Comparison of ENCODE assay signal across 8 cellular contexts in the genomic region with DNA sequence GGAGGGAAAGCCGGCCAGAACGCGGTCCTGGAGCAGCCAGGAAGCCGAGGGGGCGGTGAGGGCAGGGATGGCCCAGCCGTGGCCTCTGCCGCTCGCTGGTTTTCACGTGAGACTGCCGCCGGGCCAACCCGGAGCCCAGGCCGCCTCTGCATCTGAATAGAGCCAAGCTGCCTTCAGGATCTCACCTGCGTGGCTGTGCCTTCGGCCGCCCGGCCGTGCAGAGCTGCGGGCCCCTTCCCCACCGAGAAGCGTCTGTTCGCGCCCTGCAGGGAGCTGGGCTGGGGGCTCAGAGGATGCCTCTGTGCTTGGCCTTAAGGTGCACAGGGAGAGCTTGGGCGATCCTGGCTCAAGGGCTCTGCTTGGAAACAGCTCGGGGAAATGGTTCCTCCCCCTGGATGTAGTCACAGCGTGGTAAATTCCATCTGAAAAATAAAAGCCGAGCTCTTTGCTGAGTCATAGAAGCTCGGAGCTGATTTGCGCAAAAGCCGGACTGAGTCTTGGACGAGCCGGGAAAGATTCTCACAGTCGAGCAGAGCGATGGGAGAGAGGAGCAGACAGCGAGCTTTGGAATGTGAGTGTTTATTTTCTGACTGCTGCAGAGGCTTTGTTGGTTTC. TPM values are rescaled to one million over a fixed set of nuclear protein-coding genes. Genes with fewer than 3 reads are reported as not detected.
DNase-seq lines count a peak whose midpoint lies in the region; ATAC-seq and TF ChIP-seq lines count a peak whose summit lies in the region.

TSS of gene JAKMIP3 (plus strand) at position 456 of the 615 bp plus-strand sequence. CDS start 38,863 bp downstream, outside the sequence.

- DNase-seq in COLO829 (ENCODE audit: low spot score) (peak; percentile 12), NCI-H526 (lab: John Stamatoyannopoulos, UW) (peak; percentile 43 to 70), dermis microvascular lymphatic vessel endothelial cell (ENCODE audit: low read depth in 2 of 2) (peak; percentile 32 to 55), left lobe of liver (ENCODE audit: low spot score) (peak; percentile 48), Karpas-422 (no peak), CD14-positive monocyte (ENCODE audit: low spot score) (no peak)
- DNase-seq in stimulated activated effector memory CD8-positive, alpha-beta T cell treated with anti-CD3 and anti-CD28 coated beads, Interleukin-12 subunit alpha, Interleukin-12 subunit beta, amount 100 ng/mL, for 72 hours (ENCODE audit: low spot score in 2 of 2): peak in 1 of 2 donors; percentile 42

- no peak within 1 kb of the TSS for H3K4me2 ChIP-seq in Karpas-422 (ENCODE audit: low read depth, low read length, poor library complexity, severe bottlenecking)

- ATAC-seq in left lobe of liver: peak; percentile 88
- ATAC-seq in stimulated activated effector memory CD8-positive, alpha-beta T cell treated with anti-CD3 and anti-CD28 coated beads, Interleukin-12 subunit alpha, Interleukin-12 subunit beta, amount 100 ng/mL, for 72 hours: no peak
- no peak for ATAC-seq in GM21786 (IDR thresholded peaks at IDR 0.05; ENCODE audit: unreplicated experiment)

- no peak for TF ChIP-seq CTCF in CD14-positive monocyte (IDR thresholded peaks at IDR 0.05)

- H3K36me3 ChIP-seq in Karpas-422 (ENCODE audit: insufficient read depth, low read length): no peaks in the 10 kb centered on the region

- H2AFZ ChIP-seq in Karpas-422 (ENCODE audit: low read length): no peak within 1 kb of the TSS

- peaks cover 6% of the 10 kb centered on the region for H3K4me1 Mint-ChIP-seq in stimulated activated effector memory CD8-positive, alpha-beta T cell treated with anti-CD3 and anti-CD28 coated beads, Interleukin-12 subunit alpha, Interleukin-12 subunit beta, amount 100 ng/mL, for 72 hours
- peaks cover 5% of the 10 kb centered on the region for H3K4me1 Mint-ChIP-seq in CD14-positive monocyte

- no peaks in the 10 kb centered on the region for H3K4me1 ChIP-seq in Karpas-422 (ENCODE audit: low read length)

- no peak within 1 kb of the TSS for H3K4me3 ChIP-seq in Karpas-422 (ENCODE audit: low read length)

- peaks cover 26 to 29% (median 27%) of the 10 kb centered on the region in 3 donors for H3K27me3 Mint-ChIP-seq in CD14-positive monocyte (ENCODE audit: low read depth in 3 of 3)

- intact Hi-C loops in CD14-positive monocyte (cut with micrococcal nuclease): no loop called here

- H3K27ac ChIP-seq in Karpas-422 (ENCODE audit: low read length): no peak within 1 kb of the TSS

- H3K27ac Mint-ChIP-seq in stimulated activated effector memory CD8-positive, alpha-beta T cell treated with anti-CD3 and anti-CD28 coated beads, Interleukin-12 subunit alpha, Interleukin-12 subunit beta, amount 100 ng/mL, for 72 hours: peak within 1 kb of the TSS; percentile 63
- no peak within 1 kb of the TSS for H3K27ac Mint-ChIP-seq in CD14-positive monocyte

- no peaks in the 10 kb centered on the region for H3K36me3 Mint-ChIP-seq in stimulated activated effector memory CD8-positive, alpha-beta T cell treated with anti-CD3 and anti-CD28 coated beads, Interleukin-12 subunit alpha, Interleukin-12 subunit beta, amount 100 ng/mL, for 72 hours
- no peaks in the 10 kb centered on the region for H3K36me3 Mint-ChIP-seq in CD14-positive monocyte

- no peak within 1 kb of the TSS for H3K9ac ChIP-seq in Karpas-422 (ENCODE audit: low read length)

- no peaks in the 10 kb centered on the region for H3K9me3 Mint-ChIP-seq in stimulated activated effector memory CD8-positive, alpha-beta T cell treated with anti-CD3 and anti-CD28 coated beads, Interleukin-12 subunit alpha, Interleukin-12 subunit beta, amount 100 ng/mL, for 72 hours
- H3K9me3 Mint-ChIP-seq in CD14-positive monocyte: peaks cover 0 to 8% (median 2%) of the 10 kb centered on the region in 7 donors

- no peaks in the 10 kb centered on the region for H3K9me2 ChIP-seq in Karpas-422 (replicated peaks; ENCODE audit: insufficient read depth, low read length)

- H4K20me1 ChIP-seq in Karpas-422 (ENCODE audit: insufficient read depth, low read depth, low read length): no peaks in the 10 kb centered on the region

- H3K27me3 ChIP-seq in Karpas-422 (ENCODE audit: low read length): no peaks in the 10 kb centered on the region

- no peaks in the 10 kb centered on the region for H3K79me2 ChIP-seq in Karpas-422 (ENCODE audit: low read length)

- no peaks in the 10 kb centered on the region for H3K9me3 ChIP-seq in Karpas-422 (ENCODE audit: low read length)

- peak within 1 kb of the TSS; percentile 57 for H3K4me3 Mint-ChIP-seq in stimulated activated effector memory CD8-positive, alpha-beta T cell treated with anti-CD3 and anti-CD28 coated beads, Interleukin-12 subunit alpha, Interleukin-12 subunit beta, amount 100 ng/mL, for 72 hours
- H3K4me3 Mint-ChIP-seq in CD14-positive monocyte: peak within 1 kb of the TSS in 1 of 2 donors; percentile 66

RNA-seq across cellular contexts. Expression of gene JAKMIP3, which starts in this region (rescaled TPM):
- total RNA-seq in dermis microvascular lymphatic vessel endothelial cell: under 0.01 and 0.13 TPM in 2 replicates
- total RNA-seq in left lobe of liver: 0.28 TPM
- 0.07 TPM in 1 of 2 replicates, not detected in the other for total RNA-seq in Karpas-422 (2014; rRNA removed; shearing (Covaris generic); ENCODE audit: low replicate concordance)
- polyA plus RNA-seq in CD14-positive monocyte: not detected

Comparison
In these comparisons a context has a peak if more than half of its experiments do, and no peak if none do; other contexts are left out.
1. Peak in DNase-seq in dermis microvascular lymphatic vessel endothelial cell; RNA of the gene not detected or under 1 TPM.
2. Peak in DNase-seq and ATAC-seq in left lobe of liver; RNA of the gene not detected or under 1 TPM.
3. DNase-seq: peak in COLO829 (single experiment) and NCI-H526 (2 of 2); none in Karpas-422 (single experiment) and CD14-positive monocyte (single experiment).